Comparison of ENCODE assay signal across 23 cellular contexts in genomic region chr21:25709684-25710265, GRCh38. TPM values are rescaled to one million over a fixed set of nuclear protein-coding genes. Genes with fewer than 3 reads are reported as not detected.
DNase-seq lines count a peak whose midpoint lies in the region; FAIRE-seq and TF ChIP-seq lines count a peak whose summit lies in the region.
"Had no signal": no experiment of that assay in that cellular context is flagged by ENCODE, and none has a peak within 500 bp of the region (broad histone marks: within the 10 kb centered on the region; RNA-seq: fewer than 3 reads in every experiment).

No MANE protein-coding gene starts in this region.

- H3K36me3 Mint-ChIP-seq in neural progenitor cell, result peaks cover 11% of the 10 kb centered on the region

- POLR2A ChIA-PET in H1 (lab: Charles Lee; ENCODE audit: partially characterized antibody), result no interaction called here

- H4K91ac ChIP-seq in H1 (replicated peaks; ENCODE audit: insufficient read length, low read length), result no peak overlapping the region

- H3K23me2 ChIP-seq in H1 (ENCODE audit: low read depth, low read length), result no peaks in the 10 kb centered on the region; the same call in 1 of the 2 replicates

- peak; percentile 8 for DNase-seq in DMS 273 (lab: John Stamatoyannopoulos, UW; ENCODE audit: unreplicated experiment)
- no peak for DNase-seq in DMS 273 treated with DMSO at 0.1 percent for 48 hours (lab: John Stamatoyannopoulos, UW)
- DNase-seq in H1 (ENCODE audit: low read depth in 1 of 2, low spot score in 2 of 2), result peak in 1 of 2 experiments; percentile 3
- peak; percentile 20 for DNase-seq in neural progenitor cell (ENCODE audit: low spot score)
- DNase-seq in ureter (ENCODE audit: low spot score), result no peak
- DNase-seq in NCI-H2107 (lab: John Stamatoyannopoulos, UW), result no peak
- no peak for DNase-seq in NCI-H510A treated with DMSO at 0.1 percent for 48 hours (lab: John Stamatoyannopoulos, UW)
- DNase-seq: BE2C; CD4-positive, alpha-beta T cell; DMS79; GF-D8; IMR-90; NCI-H1417; NCI-H187 treated with DMSO at 0.1 percent for 48 hours; NCI-H2171; NCI-H774; Right ventricle myocardium superior; SK-N-SH had no signal

- no peak overlapping the region for H2BK120ac ChIP-seq in H1 (replicated peaks; ENCODE audit: low read depth, low read length)

- no peaks in the 10 kb centered on the region for H3K27me3 Mint-ChIP-seq in neural progenitor cell (ENCODE audit: insufficient read depth, low read depth)
- H3K27me3 Mint-ChIP-seq: CD4-positive, alpha-beta T cell had no signal

- no peak overlapping the region for H3K14ac ChIP-seq in H1 (ENCODE audit: insufficient read length)

- H4K8ac ChIP-seq in H1 (ENCODE audit: extremely low read depth, insufficient read depth, low read length), result no peak overlapping the region

- CTCF ChIA-PET in H1 (lab: Charles Lee; ENCODE audit: partially characterized antibody), result interaction anchor here (0.6 to 1.2 kb wide), 5 partner anchors 24 to 104 kb away, joined by 3 to 4 read pairs (median 3); no protein-coding TSS in a partner anchor

- H3K9ac ChIP-seq in OCI-LY1 (ENCODE audit: low read length), result no peak overlapping the region
- H3K9ac ChIP-seq in H1 (replicated peaks in 1 of 4; ENCODE audit: extremely low read depth in 1 of 4, low read depth in 3 of 4, low read length in 3 of 4), result no peak overlapping the region
- no peak overlapping the region for H3K9ac ChIP-seq in neural progenitor cell
- H3K9ac ChIP-seq: SK-N-SH had no signal

- no peak overlapping the region for H2BK15ac ChIP-seq in H1 (ENCODE audit: low read length)

- H3K27ac Mint-ChIP-seq in neural progenitor cell, result no peak overlapping the region
- H3K27ac Mint-ChIP-seq: CD4-positive, alpha-beta T cell had no signal

- peak; percentile 17 to 28; a peak in 3 of 4 replicates for TF ChIP-seq RAD21 in H1 (IDR thresholded peaks at IDR 0.05 in 1 of 2, conservative IDR thresholded peaks at IDR 0.05 in 1 of 2; ENCODE audit: low read depth in 2 of 2, low read length in 2 of 2)

- H3K56ac ChIP-seq in H1 (replicated peaks; ENCODE audit: insufficient read length, low read depth, low read length), result no peak overlapping the region

- H3K27ac ChIP-seq in OCI-LY1 (ENCODE audit: low read depth, low read length, poor library complexity, severe bottlenecking) (no peak overlapping the region), H1 (ENCODE audit: low read depth, low read length) (no peak overlapping the region), neural progenitor cell (no peak overlapping the region)
- H3K27ac ChIP-seq: 22Rv1 had no signal

- no peaks in the 10 kb centered on the region for H3K4me1 Mint-ChIP-seq in neural progenitor cell

- H3K4ac ChIP-seq in H1 (replicated peaks; ENCODE audit: insufficient read length, low read depth, low read length), result no peak overlapping the region

- H3K79me2 ChIP-seq in OCI-LY1 (ENCODE audit: insufficient read depth, low read length) (no peaks in the 10 kb centered on the region), H1 (ENCODE audit: control insufficient read depth in 1 of 2, insufficient read depth in 2 of 2, low read length in 2 of 2) (no peaks in the 10 kb centered on the region), neural progenitor cell (ENCODE audit: low read depth) (no peaks in the 10 kb centered on the region)

- H4K5ac ChIP-seq in H1 (ENCODE audit: insufficient read length, low read depth, low read length), result no peak overlapping the region

- H3K36me3 ChIP-seq in OCI-LY1 (ENCODE audit: insufficient read depth, low read length), result no peaks in the 10 kb centered on the region
- no peaks in the 10 kb centered on the region for H3K36me3 ChIP-seq in H1 (ENCODE audit: control insufficient read depth in 2 of 4, insufficient read depth in 4 of 4, low read length in 3 of 4)
- H3K36me3 ChIP-seq in neural progenitor cell, result no peaks in the 10 kb centered on the region
- H3K36me3 ChIP-seq: BE2C had no signal

- H3K4me3 Mint-ChIP-seq in neural progenitor cell, result no peak overlapping the region
- H3K4me3 Mint-ChIP-seq: CD4-positive, alpha-beta T cell had no signal

- no peak for FAIRE-seq in H1 (lab: Jason Lieb, UNC)
- FAIRE-seq: GM12892, H54, RCC 7860 had no signal

- H3K9me3 ChIP-seq in OCI-LY1 (ENCODE audit: low read length) (no peaks in the 10 kb centered on the region), H1 (ENCODE audit: insufficient read depth in 2 of 2, low read depth in 1 of 2, low read length in 1 of 2) (no peaks in the 10 kb centered on the region), neural progenitor cell (ENCODE audit: low read depth) (no peaks in the 10 kb centered on the region)
- H3K9me3 ChIP-seq: BE2C, SK-N-SH had no signal

- H3K9me2 ChIP-seq in OCI-LY1 (ENCODE audit: low read depth, low read length), result no peaks in the 10 kb centered on the region
- H3K9me2 ChIP-seq: SK-N-SH had no signal

- H3K9me3 Mint-ChIP-seq in neural progenitor cell, result no peaks in the 10 kb centered on the region
- H3K9me3 Mint-ChIP-seq: CD4-positive, alpha-beta T cell had no signal

- H3K79me1 ChIP-seq in H1 (ENCODE audit: low read depth, low read length), result no peaks in the 10 kb centered on the region

- H3K4me2 ChIP-seq in OCI-LY1 (ENCODE audit: low read length) (no peak overlapping the region), H1 (ENCODE audit: insufficient read depth in 1 of 2, low read depth in 2 of 2, low read length in 2 of 2) (no peak overlapping the region), neural progenitor cell (no peak overlapping the region)
- H3K4me2 ChIP-seq: SK-N-SH had no signal

- H3K4me3 ChIP-seq in OCI-LY1 (ENCODE audit: low read depth, low read length, poor library complexity, severe bottlenecking), result no peak overlapping the region
- no peak overlapping the region for H3K4me3 ChIP-seq in H1 (ENCODE audit: extremely low read depth in 1 of 4, insufficient read depth in 2 of 4, low read depth in 3 of 4, low read length in 4 of 4)
- H3K4me3 ChIP-seq in neural progenitor cell, result no peak overlapping the region

- TF ChIP-seq CTCF in OCI-LY1 (IDR thresholded peaks at IDR 0.05; ENCODE audit: low read length), result peak; percentile 16
- peak in 1 of 3 experiments; percentile 17; a peak in 2 of 4 replicates for TF ChIP-seq CTCF in H1 (IDR thresholded peaks at IDR 0.05; ENCODE audit: control extremely low read depth in 1 of 3, insufficient read depth in 1 of 3, low read depth in 1 of 3, low read length in 3 of 3)
- TF ChIP-seq CTCF in neural progenitor cell (IDR thresholded peaks at IDR 0.05), result no peak

- no peak overlapping the region for H3K18ac ChIP-seq in H1 (ENCODE audit: extremely low read depth, low read length)

- H2AK5ac ChIP-seq in H1 (ENCODE audit: low read depth, low read length), result no peak overlapping the region

- no peak for TF ChIP-seq EP300 in H1 (IDR thresholded peaks at IDR 0.05; ENCODE audit: borderline replicate concordance in 1 of 2, low read depth in 2 of 2, low read length in 2 of 2)

- H3K4me1 ChIP-seq in OCI-LY1 (ENCODE audit: insufficient read depth, low read length, severe bottlenecking) (no peaks in the 10 kb centered on the region), H1 (replicated peaks in 1 of 4; ENCODE audit: control insufficient read depth in 3 of 4, insufficient read depth in 4 of 4, low read length in 3 of 4) (no peaks in the 10 kb centered on the region), neural progenitor cell (no peaks in the 10 kb centered on the region)
- H3K4me1 ChIP-seq: BE2C had no signal

- no peaks in the 10 kb centered on the region for H3K27me3 ChIP-seq in OCI-LY1 (ENCODE audit: insufficient read depth, low read length)
- H3K27me3 ChIP-seq in H1 (replicated peaks in 1 of 4; ENCODE audit: control insufficient read depth in 3 of 4, extremely low read depth in 1 of 4, insufficient read depth in 3 of 4, low read length in 3 of 4), result no peaks in the 10 kb centered on the region
- H3K27me3 ChIP-seq in neural progenitor cell, result no peaks in the 10 kb centered on the region
- H3K27me3 ChIP-seq: BE2C had no signal

- 75% methylated on average over 5 of the region's 5 CpGs; no CpG with 5 or more reads in 1 of the 2 experiments for WGBS in H1 (ENCODE audit: extremely low coverage in 1 of 2, insufficient coverage in 1 of 2, insufficient read length in 1 of 2, insufficient replicate concordance in 2 of 2, low coverage in 1 of 2, low lambda C conversion rate in 2 of 2, missing lambda C conversion rate in 1 of 2), 2 experiments

- H2AFZ ChIP-seq in OCI-LY1 (ENCODE audit: low read length) (no peak overlapping the region), H1 (ENCODE audit: low read length) (no peak overlapping the region), neural progenitor cell (replicated peaks) (no peak overlapping the region)

- H3F3A ChIP-seq in OCI-LY1 (ENCODE audit: insufficient read depth, low read length) (no peaks in the 10 kb centered on the region), neural progenitor cell (ENCODE audit: low read depth) (no peaks in the 10 kb centered on the region)

- H2BK20ac ChIP-seq in H1 (ENCODE audit: low read length), result no peak overlapping the region

- H2BK5ac ChIP-seq in H1 (ENCODE audit: low read depth, low read length), result no peak overlapping the region

- no peaks in the 10 kb centered on the region for H4K20me1 ChIP-seq in OCI-LY1 (ENCODE audit: insufficient read depth, low read length)
- H4K20me1 ChIP-seq in H1 (replicated peaks in 1 of 2; ENCODE audit: control insufficient read depth in 1 of 2, insufficient read depth in 2 of 2, low read length in 2 of 2), result no peaks in the 10 kb centered on the region
- no peaks in the 10 kb centered on the region for H4K20me1 ChIP-seq in neural progenitor cell (ENCODE audit: low read depth)

- no peak for TF ChIP-seq POLR2A in H1 (IDR thresholded peaks at IDR 0.05; ENCODE audit: control extremely low read depth in 1 of 2, low read depth in 2 of 2, low read length in 2 of 2)

- no peak overlapping the region for H2BK12ac ChIP-seq in H1 (ENCODE audit: low read depth, low read length)

- H3K23ac ChIP-seq in H1 (ENCODE audit: insufficient read length), result no peak overlapping the region

RNA-seq across cellular contexts. Expression of gene ATP5PF, which starts 24.9 kb away (rescaled TPM):
- total RNA-seq in H1 (2021; fragmentation: NEBNext Ultra II Directional; extraction: Animal tissue kit (Norgen Biotek cat#: 25700)), result 131 and 135 TPM in 2 replicates
- polyA plus RNA-seq in H1 (2011; rRNA removed), result 99.6 and 240 TPM in 2 replicates
- 183 TPM for polyA plus RNA-seq in H1 (2011; cell fraction: cytosol; rRNA removed)
- polyA plus RNA-seq in H1 (2011; cell fraction: nucleus; rRNA removed), result 21.8 TPM
- polyA plus RNA-seq in H1 (2012, experiment 1 of 2), result 151 to 192 TPM (median 180 TPM) in 4 replicates
- polyA plus RNA-seq in H1 (2012, experiment 2 of 2), result 210 TPM
- polyA plus RNA-seq in H1 (2013, experiment 1 of 2), result 273 TPM
- 292 TPM for polyA plus RNA-seq in H1 (2013, experiment 2 of 2)
- polyA minus RNA-seq in H1 (2011; rRNA and poly(A)+ RNA removed), result 26.7 and 28.6 TPM in 2 replicates
- polyA minus RNA-seq in H1 (2011; cell fraction: cytosol; rRNA and poly(A)+ RNA removed), result 23.0 TPM
- 15.4 TPM for polyA minus RNA-seq in H1 (2011; cell fraction: nucleus; rRNA and poly(A)+ RNA removed)
- 92.3 and 156 TPM in 2 replicates for total RNA-seq in neural progenitor cell (ENCODE audit: low replicate concordance)
- 99.8 TPM for total RNA-seq in ureter

RNA-seq across cellular contexts. Expression of gene GABPA, which starts 25.0 kb away (rescaled TPM):
- 22.2 and 22.8 TPM in 2 replicates for total RNA-seq in H1 (2021; fragmentation: NEBNext Ultra II Directional; extraction: Animal tissue kit (Norgen Biotek cat#: 25700))
- 3.2 and 5.2 TPM in 2 replicates for polyA plus RNA-seq in H1 (2011; rRNA removed)
- polyA plus RNA-seq in H1 (2011; cell fraction: cytosol; rRNA removed), result 9.2 TPM
- polyA plus RNA-seq in H1 (2011; cell fraction: nucleus; rRNA removed), result 4.4 TPM
- 5.0 to 13.1 TPM (median 7.4 TPM) in 4 replicates for polyA plus RNA-seq in H1 (2012, experiment 1 of 2)
- 0.70 TPM for polyA plus RNA-seq in H1 (2012, experiment 2 of 2)
- polyA plus RNA-seq in H1 (2013, experiment 1 of 2), result 11.1 TPM
- polyA plus RNA-seq in H1 (2013, experiment 2 of 2), result 10.5 TPM
- 15.9 and 35.0 TPM in 2 replicates for polyA minus RNA-seq in H1 (2011; rRNA and poly(A)+ RNA removed)
- 18.6 TPM for polyA minus RNA-seq in H1 (2011; cell fraction: cytosol; rRNA and poly(A)+ RNA removed)
- 15.4 TPM for polyA minus RNA-seq in H1 (2011; cell fraction: nucleus; rRNA and poly(A)+ RNA removed)
- total RNA-seq in neural progenitor cell (ENCODE audit: low replicate concordance), result 39.0 and 66.5 TPM in 2 replicates
- 26.3 TPM for total RNA-seq in ureter

Comparison
In these comparisons a context has a peak if more than half of its experiments do, and no peak if none do; other contexts are left out.
1. DNase-seq: peak in DMS 273 (single experiment) and neural progenitor cell (single experiment); none in DMS 273 treated with DMSO at 0.1 percent for 48 hours (single experiment), ureter (single experiment), NCI-H2107 (single experiment) and NCI-H510A treated with DMSO at 0.1 percent for 48 hours (single experiment).